ENCODE assay signal across 1 cellular context in genomic region chr4:159307929-159308328, GRCh38.
TF ChIP-seq lines count a peak whose summit lies in the region.

No MANE protein-coding gene starts in this region.

TF ChIP-seq in GM23338, 12 proteins besides CTCF, POLR2A, EP300 and RAD21 (continued from another document):
- no peak for TF ChIP-seq ZNF462 (CRISPR knock-in tag; IDR thresholded peaks at IDR 0.05)
